In the genomic region with DNA sequence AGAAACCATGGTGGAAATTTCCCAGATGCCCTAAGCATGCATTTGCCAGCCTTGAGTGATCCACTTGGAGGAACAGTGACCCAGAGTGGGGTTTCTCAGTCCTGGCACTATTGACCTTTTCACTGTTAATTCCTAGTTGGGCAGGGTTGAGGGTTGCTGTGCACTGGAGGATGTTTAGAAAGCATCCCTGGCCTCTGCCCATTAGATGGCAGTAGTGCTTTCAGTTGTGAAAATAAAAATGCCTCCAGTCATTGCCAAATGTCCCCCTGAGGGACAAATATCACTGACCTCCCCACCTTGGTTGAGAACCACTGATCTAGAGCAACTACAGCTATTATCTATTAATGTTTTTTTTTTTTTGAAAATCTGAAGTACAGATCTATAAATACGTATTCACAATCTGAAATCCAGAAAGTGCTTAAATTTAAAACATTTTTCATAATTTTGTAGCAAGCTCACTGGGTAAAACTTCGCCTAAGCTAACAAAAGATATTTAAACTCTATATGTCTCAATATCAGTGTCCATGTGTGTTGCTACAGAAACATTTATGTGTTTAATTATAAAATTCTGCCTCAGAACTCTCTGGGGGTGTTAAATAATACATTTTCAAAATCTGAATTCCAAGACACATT, we compare ENCODE assay signal across 8 cellular contexts. TPM values are rescaled to one million over a fixed set of nuclear protein-coding genes. Genes with fewer than 3 reads are reported as not detected.
A peak's percentile ranks its signal among the peaks of the same experiment; 100 is the strongest.
DNase-seq lines count a peak whose midpoint lies in the region; ATAC-seq and TF ChIP-seq lines count a peak whose summit lies in the region.

No MANE protein-coding gene starts in this region.

- DNase-seq in ACHN (peak; percentile 37), NCI-H82 treated with DMSO at 0.1 percent for 48 hours (lab: John Stamatoyannopoulos, UW; ENCODE audit: unreplicated experiment) (peak; percentile 14), coronary artery (ENCODE audit: low spot score) (no peak), mucosa of gallbladder (ENCODE audit: low spot score) (peak; percentile 20), activated gamma-delta T cell treated with Interleukin-2 at 50 U/mL for 16 hours (no peak), COLO829 (ENCODE audit: low spot score) (no peak)

- H3K27ac ChIP-seq in coronary artery = no peak overlapping the region

- in situ Hi-C loops in ACHN (cut with HindIII; ENCODE audit: low pct_ligation_motif_present, low pct_unique_long_range_greater_than_20kb, low sequenced_read_pairs) = no loop called here

- H3K4me3 ChIP-seq in coronary artery = no peak overlapping the region

- ATAC-seq in GM21381 (IDR thresholded peaks at IDR 0.05; ENCODE audit: unreplicated experiment) = no peak

- TF ChIP-seq CTCF in GM12872 (IDR thresholded peaks at IDR 0.05; ENCODE audit: insufficient read depth, low read depth, low read length) (peak; percentile 62), coronary artery (IDR thresholded peaks at IDR 0.05) (peak; percentile 26)

RNA-seq across cellular contexts. Expression of a gene that starts 27.3 kb away (rescaled TPM):
- total RNA-seq in mucosa of gallbladder = 26.0 TPM

Comparison
In these comparisons a context has a peak if more than half of its experiments do, and no peak if none do; other contexts are left out.
1. DNase-seq: peak in ACHN (single experiment), NCI-H82 treated with DMSO at 0.1 percent for 48 hours (single experiment) and mucosa of gallbladder (single experiment); none in coronary artery (single experiment), activated gamma-delta T cell treated with Interleukin-2 at 50 U/mL for 16 hours (single experiment) and COLO829 (single experiment).